In the genomic region with DNA sequence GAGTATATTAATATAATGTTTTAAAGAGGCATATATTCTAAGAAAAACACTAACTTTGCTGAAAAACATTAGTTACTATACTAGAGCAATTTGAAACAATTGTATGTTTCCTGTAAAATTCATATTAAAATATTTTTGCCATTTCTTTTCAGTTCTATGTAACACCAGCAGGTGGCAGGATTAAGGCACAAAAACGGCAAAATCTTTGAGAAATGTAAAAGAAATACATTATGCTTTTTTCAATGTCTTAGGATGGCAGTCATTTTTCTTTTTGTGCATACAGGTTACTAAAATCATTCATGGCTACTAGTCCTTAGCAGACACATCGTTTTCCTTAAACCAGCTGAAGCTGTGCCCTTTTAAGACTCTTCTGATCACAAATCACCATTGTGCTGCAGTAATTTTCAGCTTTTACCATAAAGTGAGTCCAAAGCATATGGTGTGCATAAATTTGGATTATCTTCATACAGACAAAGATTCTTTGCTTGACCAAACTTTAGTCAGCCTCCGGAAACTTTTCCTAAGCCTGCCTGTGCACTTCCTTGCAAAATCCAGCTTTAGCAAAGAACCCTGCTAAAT, we compare ENCODE assay signal across 8 cellular contexts.
DNase-seq lines count a peak whose midpoint lies in the region; ATAC-seq and TF ChIP-seq lines count a peak whose summit lies in the region.

No MANE protein-coding gene starts in this region.

- H3K9me3 ChIP-seq in esophagus squamous epithelium: no peaks in the 10 kb centered on the region
- H3K9me3 ChIP-seq in spleen: no peaks in the 10 kb centered on the region

- TF ChIP-seq POLR2A in esophagus squamous epithelium (IDR thresholded peaks at IDR 0.05) (no peak), spleen (IDR thresholded peaks at IDR 0.05) (no peak)

- no peaks in the 10 kb centered on the region for H3K27me3 ChIP-seq in esophagus squamous epithelium
- H3K27me3 ChIP-seq in spleen (replicated peaks in 1 of 7): no peaks in the 10 kb centered on the region

- ATAC-seq in HG02763 (IDR thresholded peaks at IDR 0.05; ENCODE audit: unreplicated experiment) (no peak), HG02938 (IDR thresholded peaks at IDR 0.05; ENCODE audit: unreplicated experiment) (no peak)

- DNase-seq in NCI-H510A treated with DMSO at 0.1 percent for 48 hours (lab: John Stamatoyannopoulos, UW): peak; percentile 10
- DNase-seq in NCI-H510A (lab: John Stamatoyannopoulos, UW): no peak
- peak; percentile 8 for DNase-seq in NOMO-1 treated with dmso at 0.1 percent for 144 hours (lab: John Stamatoyannopoulos, UW; ENCODE audit: unreplicated experiment)
- no peak for DNase-seq in esophagus squamous epithelium (lab: John Stamatoyannopoulos, UW)
- DNase-seq in spleen: no peak
- DNase-seq in GDM1 (lab: John Stamatoyannopoulos, UW): no peak

- intact Hi-C loops in esophagus squamous epithelium (cut with DNase I): no loop called here
- intact Hi-C loops in spleen (cut with DNase I; ENCODE audit: low total_unique reads): no loop called here

- peak; percentile 14 to 57 (median 38) for TF ChIP-seq CTCF in esophagus squamous epithelium (IDR thresholded peaks at IDR 0.05)
- TF ChIP-seq CTCF in spleen (IDR thresholded peaks at IDR 0.05 in 8 of 11, conservative IDR thresholded peaks at IDR 0.05 in 3 of 11): peak in 8 of 11 experiments; percentile 19 to 54 (median 40)

- no peak overlapping the region for H3K27ac ChIP-seq in esophagus squamous epithelium
- H3K27ac ChIP-seq in spleen: no peak overlapping the region

- 19 to 20% methylated on average over 3 of the region's 3 CpGs for WGBS in esophagus squamous epithelium, 2 donors
- WGBS in spleen, 5 donors: 25 to 29% (median 28%) methylated on average over 3 of the region's 3 CpGs

- no peak overlapping the region for H3K4me3 ChIP-seq in esophagus squamous epithelium
- no peak overlapping the region for H3K4me3 ChIP-seq in spleen

- H3K36me3 ChIP-seq in esophagus squamous epithelium: no peaks in the 10 kb centered on the region
- no peaks in the 10 kb centered on the region for H3K36me3 ChIP-seq in spleen

- no peaks in the 10 kb centered on the region for H3K4me1 ChIP-seq in esophagus squamous epithelium
- no peaks in the 10 kb centered on the region for H3K4me1 ChIP-seq in spleen

Comparison
In these comparisons a context has a peak if more than half of its experiments do, and no peak if none do; other contexts are left out.
1. DNase-seq: peak in NCI-H510A treated with DMSO at 0.1 percent for 48 hours (single experiment) and NOMO-1 treated with dmso at 0.1 percent for 144 hours (single experiment); none in NCI-H510A (single experiment), esophagus squamous epithelium (single experiment), spleen (single experiment) and GDM1 (single experiment).